ENCODE assay signal across 9 cellular contexts in genomic region chr15:99707481-99708270, GRCh38. TPM values are rescaled to one million over a fixed set of nuclear protein-coding genes. Genes with fewer than 3 reads are reported as not detected.
DNase-seq lines count a peak whose midpoint lies in the region; ATAC-seq and TF ChIP-seq lines count a peak whose summit lies in the region.
"Had no signal": no experiment of that assay in that cellular context is flagged by ENCODE, and none has a peak within 500 bp of the region (broad histone marks: within the 10 kb centered on the region; RNA-seq: fewer than 3 reads in every experiment).

No MANE protein-coding gene starts in this region.

- H3K9me3 ChIP-seq in spleen, result no peaks in the 10 kb centered on the region
- H3K9me3 ChIP-seq in testis, result no peaks in the 10 kb centered on the region
- no peaks in the 10 kb centered on the region for H3K9me3 ChIP-seq in BE2C

- no peak for TF ChIP-seq POLR2A in spleen (IDR thresholded peaks at IDR 0.05)
- TF ChIP-seq POLR2A in testis (IDR thresholded peaks at IDR 0.05), result no peak

- H3K36me3 Mint-ChIP-seq in T-helper 1 cell treated with Interleukin-12 subunit alpha and Interleukin-12 subunit beta and Interleukin-4 antibody, amounts not matched to agents 30 μg/mL and 1 μg/mL, for 36 hours (ENCODE audit: low read depth), result peaks cover 21% of the 10 kb centered on the region

- peak; percentile 65 for DNase-seq in fibroblast of gingiva (ENCODE audit: low read depth)
- no peak for DNase-seq in spleen
- no peak for DNase-seq in testis
- no peak for DNase-seq in HT-29 (ENCODE audit: low spot score)
- no peak for DNase-seq in BE2C
- DNase-seq in NCI-H128 (lab: John Stamatoyannopoulos, UW; ENCODE audit: unreplicated experiment), result no peak

- peaks cover 0 to 62% (median 29%) of the 10 kb centered on the region in 6 donors for H3K36me3 ChIP-seq in spleen
- no peaks in the 10 kb centered on the region for H3K36me3 ChIP-seq in testis (ENCODE audit: low read depth, missing control alignments)
- H3K36me3 ChIP-seq in BE2C, result peaks cover 11% of the 10 kb centered on the region

- H3K4me1 ChIP-seq in spleen (peaks cover 13 to 66% (median 37%) of the 10 kb centered on the region in 6 donors), testis (peaks cover 19% of the 10 kb centered on the region), BE2C (peaks cover 2% of the 10 kb centered on the region; the same call in 1 of the 2 replicates)

- H3K27me3 ChIP-seq in spleen (replicated peaks in 1 of 7) (no peaks in the 10 kb centered on the region), testis (no peaks in the 10 kb centered on the region), BE2C (no peaks in the 10 kb centered on the region)

- intact Hi-C loops in spleen (cut with DNase I; ENCODE audit: low total_unique reads), result loop anchor here (10.0 kb wide), 1 partner anchor 143 kb away; the partner anchor contains the start of gene MEF2A
- intact Hi-C loops in testis (cut with DNase I; ENCODE audit: low total_unique reads), result no loop called here

- H3K27ac ChIP-seq in spleen (peak overlapping the region in 6 of 8 donors; percentile 28 to 49 (median 40)), testis (peak overlapping the region in 1 of 2 donors; percentile 55)

- TF ChIP-seq CTCF in spleen (IDR thresholded peaks at IDR 0.05 in 8 of 11, conservative IDR thresholded peaks at IDR 0.05 in 3 of 11) (no peak), testis (IDR thresholded peaks at IDR 0.05) (no peak), BE2C (IDR thresholded peaks at IDR 0.05; ENCODE audit: low read depth, low read length) (no peak)

- peak; percentile 45 for ATAC-seq in GM18867 (IDR thresholded peaks at IDR 0.05; ENCODE audit: unreplicated experiment)

- peak overlapping the region; percentile 76 for H3K4me3 Mint-ChIP-seq in T-helper 1 cell treated with Interleukin-12 subunit alpha and Interleukin-12 subunit beta and Interleukin-4 antibody, amounts not matched to agents 30 μg/mL and 1 μg/mL, for 36 hours
- H3K4me3 Mint-ChIP-seq: nephron had no signal

- peak overlapping the region; percentile 81 for H3K27ac Mint-ChIP-seq in T-helper 1 cell treated with Interleukin-12 subunit alpha and Interleukin-12 subunit beta and Interleukin-4 antibody, amounts not matched to agents 30 μg/mL and 1 μg/mL, for 36 hours

- peak overlapping the region in 1 of 8 donors; percentile 17 for H3K4me3 ChIP-seq in spleen
- no peak overlapping the region for H3K4me3 ChIP-seq in testis
- no peak overlapping the region for H3K4me3 ChIP-seq in BE2C (ENCODE audit: low read depth, low read length)

- WGBS in spleen, 5 donors, result 69 to 80% (median 72%) methylated on average over 11 of the region's 11 CpGs
- 67 to 69% methylated on average over 11 of the region's 11 CpGs for WGBS in testis, 2 donors

- no peaks in the 10 kb centered on the region for H3K9me3 Mint-ChIP-seq in T-helper 1 cell treated with Interleukin-12 subunit alpha and Interleukin-12 subunit beta and Interleukin-4 antibody, amounts not matched to agents 30 μg/mL and 1 μg/mL, for 36 hours
- H3K9me3 Mint-ChIP-seq: nephron had no signal

- no peaks in the 10 kb centered on the region for H3K27me3 Mint-ChIP-seq in T-helper 1 cell treated with Interleukin-12 subunit alpha and Interleukin-12 subunit beta and Interleukin-4 antibody, amounts not matched to agents 30 μg/mL and 1 μg/mL, for 36 hours (ENCODE audit: low read depth)

- H3K4me1 Mint-ChIP-seq in T-helper 1 cell treated with Interleukin-12 subunit alpha and Interleukin-12 subunit beta and Interleukin-4 antibody, amounts not matched to agents 30 μg/mL and 1 μg/mL, for 36 hours (ENCODE audit: low read depth), result peaks cover 40% of the 10 kb centered on the region

RNA-seq across cellular contexts. Expression of gene LYSMD4, which starts 25.6 kb away (rescaled TPM):
- total RNA-seq in spleen (10 to 100 TPM in 1 of 7 donors, 1 to 10 TPM in 6; 5.4 to 13.3 (median 7.6) TPM), testis (10 to 100 TPM; 23.6 to 27.1 TPM)
- polyA plus RNA-seq in spleen (1 to 10 TPM; 2.5 to 5.7 (median 4.8) TPM), testis (ENCODE audit: insufficient read depth, low read depth, low replicate concordance) (13.2 TPM)
- 19.2 and 21.0 TPM in 2 replicates for total RNA-seq in HT-29 (2014; rRNA removed; shearing (Covaris generic))
- 4.6 TPM for polyA plus RNA-seq in BE2C (2012; ENCODE audit: insufficient read depth, insufficient read length, low read depth)
